Comparison of ENCODE assay signal across 2 cellular contexts in genomic region chr2:98582523-98582922, GRCh38.
TF ChIP-seq lines count a peak whose summit lies in the region.

No MANE protein-coding gene starts in this region.

TF ChIP-seq in HepG2, 621 proteins besides CTCF, POLR2A, EP300 and RAD21:
- TF ChIP-seq ATF4 (CRISPR knock-in tag; IDR thresholded peaks at IDR 0.05) (no peak), ZKSCAN8 (CRISPR knock-in tag; IDR thresholded peaks at IDR 0.05; ENCODE audit: borderline replicate concordance) (0 out of 2 replicates have a peak, but pooled peaks have one; percentile 8)

TF ChIP-seq in GM12878, 131 proteins besides CTCF, POLR2A, EP300 and RAD21:
- TF ChIP-seq ATF7 (IDR thresholded peaks at IDR 0.05; ENCODE audit: low read depth), result no peak
